ENCODE assay signal across 1 cellular context in the genomic region with DNA sequence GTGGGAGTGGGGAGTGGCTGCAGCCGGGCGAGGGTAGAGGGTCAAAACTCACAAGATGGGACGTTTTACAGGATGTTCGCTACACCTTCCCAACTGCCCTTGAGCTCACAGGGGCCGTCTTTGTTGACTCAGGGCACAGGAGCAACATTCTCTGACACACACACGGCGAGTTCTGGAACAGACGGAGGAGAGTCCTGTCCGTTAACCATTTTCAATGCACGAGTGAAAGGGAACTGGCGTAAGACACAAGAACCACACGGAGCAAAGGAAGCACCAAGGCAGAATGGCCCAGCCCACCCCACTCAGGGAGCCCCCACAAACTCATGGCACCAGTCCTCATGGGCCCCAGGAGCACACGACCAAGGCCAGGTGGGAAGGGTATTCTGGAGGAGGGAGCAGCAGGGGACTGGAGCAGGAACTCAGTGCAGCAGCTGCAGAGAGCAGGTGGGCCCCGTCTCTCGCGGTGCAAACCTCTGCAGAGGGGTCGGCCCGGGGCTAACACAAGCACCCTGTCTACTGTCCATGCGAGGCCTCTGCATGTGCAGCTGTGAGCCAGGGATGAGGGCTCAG.
TF ChIP-seq lines count a peak whose summit lies in the region.

No MANE protein-coding gene starts in this region.

TF ChIP-seq in HepG2, 621 proteins besides CTCF, POLR2A, EP300 and RAD21 (continued from another document):
- TF ChIP-seq, protein P1, sequence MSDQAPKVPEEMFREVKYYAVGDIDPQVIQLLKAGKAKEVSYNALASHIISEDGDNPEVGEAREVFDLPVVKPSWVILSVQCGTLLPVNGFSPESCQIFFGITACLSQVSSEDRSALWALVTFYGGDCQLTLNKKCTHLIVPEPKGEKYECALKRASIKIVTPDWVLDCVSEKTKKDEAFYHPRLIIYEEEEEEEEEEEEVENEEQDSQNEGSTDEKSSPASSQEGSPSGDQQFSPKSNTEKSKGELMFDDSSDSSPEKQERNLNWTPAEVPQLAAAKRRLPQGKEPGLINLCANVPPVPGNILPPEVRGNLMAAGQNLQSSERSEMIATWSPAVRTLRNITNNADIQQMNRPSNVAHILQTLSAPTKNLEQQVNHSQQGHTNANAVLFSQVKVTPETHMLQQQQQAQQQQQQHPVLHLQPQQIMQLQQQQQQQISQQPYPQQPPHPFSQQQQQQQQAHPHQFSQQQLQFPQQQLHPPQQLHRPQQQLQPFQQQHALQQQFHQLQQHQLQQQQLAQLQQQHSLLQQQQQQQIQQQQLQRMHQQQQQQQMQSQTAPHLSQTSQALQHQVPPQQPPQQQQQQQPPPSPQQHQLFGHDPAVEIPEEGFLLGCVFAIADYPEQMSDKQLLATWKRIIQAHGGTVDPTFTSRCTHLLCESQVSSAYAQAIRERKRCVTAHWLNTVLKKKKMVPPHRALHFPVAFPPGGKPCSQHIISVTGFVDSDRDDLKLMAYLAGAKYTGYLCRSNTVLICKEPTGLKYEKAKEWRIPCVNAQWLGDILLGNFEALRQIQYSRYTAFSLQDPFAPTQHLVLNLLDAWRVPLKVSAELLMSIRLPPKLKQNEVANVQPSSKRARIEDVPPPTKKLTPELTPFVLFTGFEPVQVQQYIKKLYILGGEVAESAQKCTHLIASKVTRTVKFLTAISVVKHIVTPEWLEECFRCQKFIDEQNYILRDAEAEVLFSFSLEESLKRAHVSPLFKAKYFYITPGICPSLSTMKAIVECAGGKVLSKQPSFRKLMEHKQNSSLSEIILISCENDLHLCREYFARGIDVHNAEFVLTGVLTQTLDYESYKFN (CRISPR knock-in tag; conservative IDR thresholded peaks at IDR 0.05), result peak; percentile 89
- TF ChIP-seq MED1 (CRISPR knock-in tag; IDR thresholded peaks at IDR 0.05) (peak; percentile 72), ZNF451 (CRISPR knock-in tag; IDR thresholded peaks at IDR 0.05) (no peak), POGZ (CRISPR knock-in tag; IDR thresholded peaks at IDR 0.05) (peak; percentile 41; the same call in 1 of the 2 replicates), ZBTB7A (CRISPR knock-in tag; IDR thresholded peaks at IDR 0.05) (peak; percentile 63; the same call in 1 of the 2 replicates), HDAC2 (CRISPR knock-in tag; IDR thresholded peaks at IDR 0.05) (peak; percentile 83; the same call in 1 of the 2 replicates), ZNF484 (CRISPR knock-in tag; IDR thresholded peaks at IDR 0.05; ENCODE audit: borderline replicate concordance, low read depth) (no peak), HDAC1 (CRISPR knock-in tag; IDR thresholded peaks at IDR 0.05) (peak; percentile 68; the same call in 1 of the 2 replicates), ZNF776 (CRISPR knock-in tag; IDR thresholded peaks at IDR 0.05) (peak; percentile 67; the same call in 1 of the 2 replicates), YEATS2 (CRISPR knock-in tag; IDR thresholded peaks at IDR 0.05; ENCODE audit: borderline replicate concordance) (peak; percentile 23; the same call in 1 of the 2 replicates), FOXA3 (CRISPR knock-in tag; IDR thresholded peaks at IDR 0.05) (peak; percentile 96), ZNF256 (CRISPR knock-in tag; conservative IDR thresholded peaks at IDR 0.05) (no peak), ZBTB25 (CRISPR knock-in tag; IDR thresholded peaks at IDR 0.05) (0 out of 2 replicates have a peak, but pooled peaks have one; percentile 20), GABPA (IDR thresholded peaks at IDR 0.05; ENCODE audit: low read depth, low read length) (0 out of 2 replicates have a peak, but pooled peaks have one; percentile 7), GABPA (CRISPR knock-in tag; IDR thresholded peaks at IDR 0.05; ENCODE audit: low read depth) (0 out of 2 replicates have a peak, but pooled peaks have one; percentile 34), ZNF552 (CRISPR knock-in tag; IDR thresholded peaks at IDR 0.05; ENCODE audit: borderline replicate concordance) (0 out of 2 replicates have a peak, but pooled peaks have one; percentile 37), ZNF746 (CRISPR knock-in tag; IDR thresholded peaks at IDR 0.05) (peak; percentile 58; the same call in 1 of the 2 replicates), NR0B2 (CRISPR knock-in tag; IDR thresholded peaks at IDR 0.05) (peak; percentile 52; the same call in 1 of the 2 replicates), NR2F1 (CRISPR knock-in tag; IDR thresholded peaks at IDR 0.05) (peak in 1 of 2 experiments; percentile 19; a peak in 1 of 4 replicates), ZMAT5 (CRISPR knock-in tag; IDR thresholded peaks at IDR 0.05; ENCODE audit: borderline replicate concordance, low read depth) (peak; percentile 73; the same call in 1 of the 2 replicates), AKAP8 (CRISPR knock-in tag; IDR thresholded peaks at IDR 0.05) (no peak), NONO (IDR thresholded peaks at IDR 0.05) (no peak), NONO (CRISPR knock-in tag; conservative IDR thresholded peaks at IDR 0.05) (0 out of 2 replicates have a peak, but pooled peaks have one; percentile 32), GABPB1 (CRISPR knock-in tag; IDR thresholded peaks at IDR 0.05) (peak; percentile 40), FOXP1 (IDR thresholded peaks at IDR 0.05) (no peak), FOXP1 (CRISPR knock-in tag; IDR thresholded peaks at IDR 0.05) (peak; percentile 62), DPF2 (CRISPR knock-in tag; IDR thresholded peaks at IDR 0.05; ENCODE audit: borderline replicate concordance, low read depth) (peak; percentile 47; the same call in 1 of the 2 replicates), ZNF331 (CRISPR knock-in tag; IDR thresholded peaks at IDR 0.05) (peak; percentile 77; the same call in 1 of the 2 replicates), RXRB (CRISPR knock-in tag; IDR thresholded peaks at IDR 0.05; ENCODE audit: borderline replicate concordance) (peak; percentile 76; the same call in 1 of the 2 replicates), ZSCAN21 (CRISPR knock-in tag; IDR thresholded peaks at IDR 0.05; ENCODE audit: borderline replicate concordance) (peak; percentile 49; the same call in 1 of the 2 replicates), ZNF317 (CRISPR knock-in tag; IDR thresholded peaks at IDR 0.05) (peak; percentile 52; the same call in 1 of the 2 replicates), ZNF343 (CRISPR knock-in tag; IDR thresholded peaks at IDR 0.05) (no peak), ZNF441 (CRISPR knock-in tag; IDR thresholded peaks at IDR 0.05; ENCODE audit: borderline replicate concordance) (peak; percentile 88)
- TF ChIP-seq, protein P2, sequence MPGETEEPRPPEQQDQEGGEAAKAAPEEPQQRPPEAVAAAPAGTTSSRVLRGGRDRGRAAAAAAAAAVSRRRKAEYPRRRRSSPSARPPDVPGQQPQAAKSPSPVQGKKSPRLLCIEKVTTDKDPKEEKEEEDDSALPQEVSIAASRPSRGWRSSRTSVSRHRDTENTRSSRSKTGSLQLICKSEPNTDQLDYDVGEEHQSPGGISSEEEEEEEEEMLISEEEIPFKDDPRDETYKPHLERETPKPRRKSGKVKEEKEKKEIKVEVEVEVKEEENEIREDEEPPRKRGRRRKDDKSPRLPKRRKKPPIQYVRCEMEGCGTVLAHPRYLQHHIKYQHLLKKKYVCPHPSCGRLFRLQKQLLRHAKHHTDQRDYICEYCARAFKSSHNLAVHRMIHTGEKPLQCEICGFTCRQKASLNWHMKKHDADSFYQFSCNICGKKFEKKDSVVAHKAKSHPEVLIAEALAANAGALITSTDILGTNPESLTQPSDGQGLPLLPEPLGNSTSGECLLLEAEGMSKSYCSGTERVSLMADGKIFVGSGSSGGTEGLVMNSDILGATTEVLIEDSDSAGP (CRISPR knock-in tag; IDR thresholded peaks at IDR 0.05; ENCODE audit: borderline replicate concordance), result peak; percentile 54
- TF ChIP-seq, protein P3, sequence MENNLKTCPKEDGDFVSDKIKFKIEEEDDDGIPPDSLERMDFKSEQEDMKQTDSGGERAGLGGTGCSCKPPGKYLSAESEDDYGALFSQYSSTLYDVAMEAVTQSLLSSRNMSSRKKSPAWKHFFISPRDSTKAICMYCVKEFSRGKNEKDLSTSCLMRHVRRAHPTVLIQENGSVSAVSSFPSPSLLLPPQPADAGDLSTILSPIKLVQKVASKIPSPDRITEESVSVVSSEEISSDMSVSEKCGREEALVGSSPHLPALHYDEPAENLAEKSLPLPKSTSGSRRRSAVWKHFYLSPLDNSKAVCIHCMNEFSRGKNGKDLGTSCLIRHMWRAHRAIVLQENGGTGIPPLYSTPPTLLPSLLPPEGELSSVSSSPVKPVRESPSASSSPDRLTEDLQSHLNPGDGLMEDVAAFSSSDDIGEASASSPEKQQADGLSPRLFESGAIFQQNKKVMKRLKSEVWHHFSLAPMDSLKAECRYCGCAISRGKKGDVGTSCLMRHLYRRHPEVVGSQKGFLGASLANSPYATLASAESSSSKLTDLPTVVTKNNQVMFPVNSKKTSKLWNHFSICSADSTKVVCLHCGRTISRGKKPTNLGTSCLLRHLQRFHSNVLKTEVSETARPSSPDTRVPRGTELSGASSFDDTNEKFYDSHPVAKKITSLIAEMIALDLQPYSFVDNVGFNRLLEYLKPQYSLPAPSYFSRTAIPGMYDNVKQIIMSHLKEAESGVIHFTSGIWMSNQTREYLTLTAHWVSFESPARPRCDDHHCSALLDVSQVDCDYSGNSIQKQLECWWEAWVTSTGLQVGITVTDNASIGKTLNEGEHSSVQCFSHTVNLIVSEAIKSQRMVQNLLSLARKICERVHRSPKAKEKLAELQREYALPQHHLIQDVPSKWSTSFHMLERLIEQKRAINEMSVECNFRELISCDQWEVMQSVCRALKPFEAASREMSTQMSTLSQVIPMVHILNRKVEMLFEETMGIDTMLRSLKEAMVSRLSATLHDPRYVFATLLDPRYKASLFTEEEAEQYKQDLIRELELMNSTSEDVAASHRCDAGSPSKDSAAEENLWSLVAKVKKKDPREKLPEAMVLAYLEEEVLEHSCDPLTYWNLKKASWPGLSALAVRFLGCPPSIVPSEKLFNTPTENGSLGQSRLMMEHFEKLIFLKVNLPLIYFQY (CRISPR knock-in tag; IDR thresholded peaks at IDR 0.05; ENCODE audit: borderline replicate concordance), result 0 out of 2 replicates have a peak, but pooled peaks have one; percentile 12
- TF ChIP-seq, protein P4, sequence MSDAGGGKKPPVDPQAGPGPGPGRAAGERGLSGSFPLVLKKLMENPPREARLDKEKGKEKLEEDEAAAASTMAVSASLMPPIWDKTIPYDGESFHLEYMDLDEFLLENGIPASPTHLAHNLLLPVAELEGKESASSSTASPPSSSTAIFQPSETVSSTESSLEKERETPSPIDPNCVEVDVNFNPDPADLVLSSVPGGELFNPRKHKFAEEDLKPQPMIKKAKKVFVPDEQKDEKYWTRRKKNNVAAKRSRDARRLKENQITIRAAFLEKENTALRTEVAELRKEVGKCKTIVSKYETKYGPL (CRISPR knock-in tag; IDR thresholded peaks at IDR 0.05), result no peak
- TF ChIP-seq, protein P5, sequence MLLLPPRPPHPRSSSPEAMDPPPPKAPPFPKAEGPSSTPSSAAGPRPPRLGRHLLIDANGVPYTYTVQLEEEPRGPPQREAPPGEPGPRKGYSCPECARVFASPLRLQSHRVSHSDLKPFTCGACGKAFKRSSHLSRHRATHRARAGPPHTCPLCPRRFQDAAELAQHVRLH (CRISPR knock-in tag; IDR thresholded peaks at IDR 0.05; ENCODE audit: borderline replicate concordance, low read depth), result peak; percentile 22; the same call in 1 of the 2 replicates
